In genomic region chr4:189088783-189089182, GRCh38 we compare ENCODE assay signal across 21 cellular contexts.
DNase-seq lines count a peak whose midpoint lies in the region; ATAC-seq, FAIRE-seq and TF ChIP-seq lines count a peak whose summit lies in the region.
"Had no signal": no experiment of that assay in that cellular context is flagged by ENCODE, and none has a peak within 500 bp of the region (broad histone marks: within the 10 kb centered on the region; RNA-seq: fewer than 3 reads in every experiment).

No MANE protein-coding gene starts in this region.

- H2AFZ ChIP-seq in GM23248 = no peak overlapping the region
- peak overlapping the region; percentile 49; the same call in 1 of the 2 replicates for H2AFZ ChIP-seq in H1 (ENCODE audit: low read length)

- no peak overlapping the region for H3K4ac ChIP-seq in H1 (replicated peaks; ENCODE audit: insufficient read length, low read depth, low read length)

- H2BK12ac ChIP-seq in H1 (ENCODE audit: low read depth, low read length) = no peak overlapping the region; the same call in 1 of the 2 replicates

- TF ChIP-seq EP300 in H1 (IDR thresholded peaks at IDR 0.05; ENCODE audit: borderline replicate concordance in 1 of 2, low read depth in 2 of 2, low read length in 2 of 2) = no peak

- WGBS in GM23248 (ENCODE audit: low coverage in 1 of 2, low lambda C conversion rate in 2 of 2, missing lambda C conversion rate in 2 of 2), 2 experiments = 4 to 17% methylated on average over 5 of the region's 5 CpGs
- WGBS in H1 (ENCODE audit: extremely low coverage in 1 of 2, insufficient coverage in 1 of 2, insufficient read length in 1 of 2, insufficient replicate concordance in 2 of 2, low coverage in 1 of 2, low lambda C conversion rate in 2 of 2, missing lambda C conversion rate in 1 of 2), 2 experiments = 97% methylated on average over 5 of the region's 5 CpGs; no CpG with 5 or more reads in 1 of the 2 experiments

- H2AK5ac ChIP-seq in H1 (ENCODE audit: low read depth, low read length) = no peak overlapping the region

- intact Hi-C loops in A673 (cut with micrococcal nuclease; ENCODE audit: unreplicated experiment) = no loop called here
- intact Hi-C loops in ascending aorta (cut with DNase I) = no loop called here

- FAIRE-seq in H1 (lab: Jason Lieb, UNC) = no peak
- FAIRE-seq: GM12878, urothelium cell line had no signal

- no peak for TF ChIP-seq CTCF in AG04450 (IDR thresholded peaks at IDR 0.05; ENCODE audit: low read depth, low read length)
- TF ChIP-seq CTCF in H1 (IDR thresholded peaks at IDR 0.05; ENCODE audit: control extremely low read depth in 1 of 3, insufficient read depth in 1 of 3, low read depth in 1 of 3, low read length in 3 of 3) = no peak
- no peak for TF ChIP-seq CTCF in A673 (conservative IDR thresholded peaks at IDR 0.05; ENCODE audit: low read depth, low read length)
- no peak for TF ChIP-seq CTCF in ascending aorta (IDR thresholded peaks at IDR 0.05)

- H3K4me2 ChIP-seq in GM23248 (ENCODE audit: unreplicated experiment) = no peak overlapping the region
- no peak overlapping the region for H3K4me2 ChIP-seq in H1 (ENCODE audit: insufficient read depth in 1 of 2, low read depth in 2 of 2, low read length in 2 of 2)

- H4K20me1 ChIP-seq in GM23248 (ENCODE audit: insufficient read depth) (no peaks in the 10 kb centered on the region), H1 (replicated peaks in 1 of 2; ENCODE audit: control insufficient read depth in 1 of 2, insufficient read depth in 2 of 2, low read length in 2 of 2) (no peaks in the 10 kb centered on the region)

- POLR2A ChIA-PET in AG04450 (lab: Yijun Ruan, JAX) (no interaction called here), H1 (lab: Charles Lee; ENCODE audit: partially characterized antibody) (no interaction called here), A673 (lab: Charles Lee; ENCODE audit: low non-redundant PET) (no interaction called here)

- no peaks in the 10 kb centered on the region for H3K36me3 ChIP-seq in GM23248 (ENCODE audit: low read depth)
- H3K36me3 ChIP-seq in H1 (ENCODE audit: control insufficient read depth in 2 of 4, insufficient read depth in 4 of 4, low read length in 3 of 4) = no peaks in the 10 kb centered on the region
- H3K36me3 ChIP-seq in A673 (ENCODE audit: insufficient read depth, low read length, poor library complexity, severe bottlenecking) = no peaks in the 10 kb centered on the region
- H3K36me3 ChIP-seq in ascending aorta = no peaks in the 10 kb centered on the region
- H3K36me3 ChIP-seq: gastroesophageal sphincter, sigmoid colon had no signal

- H3K4me1 ChIP-seq in GM23248 (ENCODE audit: insufficient read depth) = no peaks in the 10 kb centered on the region
- peaks cover 0 to 2% (median 0%) of the 10 kb centered on the region in 4 experiments; a peak in 1 of 7 replicates for H3K4me1 ChIP-seq in H1 (replicated peaks in 1 of 4; ENCODE audit: control insufficient read depth in 3 of 4, insufficient read depth in 4 of 4, low read length in 3 of 4)
- H3K4me1 ChIP-seq in A673 (ENCODE audit: insufficient read depth, low read length, poor library complexity, severe bottlenecking) = no peaks in the 10 kb centered on the region
- H3K4me1 ChIP-seq in ascending aorta = no peaks in the 10 kb centered on the region
- H3K4me1 ChIP-seq: gastroesophageal sphincter, sigmoid colon had no signal

- H3K18ac ChIP-seq in H1 (ENCODE audit: extremely low read depth, low read length) = no peak overlapping the region

- no peaks in the 10 kb centered on the region for H3K9me3 ChIP-seq in AG04450 (ENCODE audit: control insufficient read depth, insufficient read depth, low read length)
- no peaks in the 10 kb centered on the region for H3K9me3 ChIP-seq in GM23248 (ENCODE audit: low read depth)
- no peaks in the 10 kb centered on the region for H3K9me3 ChIP-seq in H1 (ENCODE audit: insufficient read depth in 2 of 2, low read depth in 1 of 2, low read length in 1 of 2)
- no peaks in the 10 kb centered on the region for H3K9me3 ChIP-seq in A673 (ENCODE audit: low read depth, low read length, poor library complexity, severe bottlenecking)
- H3K9me3 ChIP-seq in ascending aorta = no peaks in the 10 kb centered on the region
- H3K9me3 ChIP-seq: gastroesophageal sphincter, sigmoid colon had no signal

- no peaks in the 10 kb centered on the region for H3K23me2 ChIP-seq in H1 (ENCODE audit: low read depth, low read length)

- TF ChIP-seq RAD21 in H1 (IDR thresholded peaks at IDR 0.05 in 1 of 2, conservative IDR thresholded peaks at IDR 0.05 in 1 of 2; ENCODE audit: low read depth in 2 of 2, low read length in 2 of 2) = no peak

- H4K91ac ChIP-seq in H1 (replicated peaks; ENCODE audit: insufficient read length, low read length) = no peak overlapping the region

- no peaks in the 10 kb centered on the region for H3K79me1 ChIP-seq in H1 (ENCODE audit: low read depth, low read length)

- in situ Hi-C loops in GM23248 (cut with MboI) = no loop called here

- ATAC-seq in HG02798 (IDR thresholded peaks at IDR 0.05; ENCODE audit: poor library complexity, unreplicated experiment) = no peak
- ATAC-seq: gastroesophageal sphincter, GM12878 had no signal

- no peak for TF ChIP-seq POLR2A in H1 (IDR thresholded peaks at IDR 0.05; ENCODE audit: control extremely low read depth in 1 of 2, low read depth in 2 of 2, low read length in 2 of 2)

- H2BK5ac ChIP-seq in H1 (ENCODE audit: low read depth, low read length) = no peak overlapping the region

- H3K23ac ChIP-seq in H1 (ENCODE audit: insufficient read length) = no peak overlapping the region

- H3K27ac ChIP-seq in AG04450 (ENCODE audit: low read depth, low read length) (no peak overlapping the region), GM23248 (no peak overlapping the region), H1 (ENCODE audit: low read depth, low read length) (no peak overlapping the region), A673 (ENCODE audit: low read depth, low read length, poor library complexity, severe bottlenecking) (no peak overlapping the region), ascending aorta (no peak overlapping the region)
- H3K27ac ChIP-seq: C4-2B, gastroesophageal sphincter, sigmoid colon had no signal

- H3K56ac ChIP-seq in H1 (replicated peaks; ENCODE audit: insufficient read length, low read depth, low read length) = no peak overlapping the region

- no peak overlapping the region for H3K14ac ChIP-seq in H1 (ENCODE audit: insufficient read length)

- H4K5ac ChIP-seq in H1 (ENCODE audit: insufficient read length, low read depth, low read length) = no peak overlapping the region

- H2BK15ac ChIP-seq in H1 (ENCODE audit: low read length) = no peak overlapping the region

- H4K8ac ChIP-seq in H1 (ENCODE audit: extremely low read depth, insufficient read depth, low read length) = no peak overlapping the region

- DNase-seq in AG04450 (ENCODE audit: low read depth, low spot score) (peak; percentile 36), GM23248 (peak; percentile 8), NCI-H345 treated with DMSO at 0.1 percent for 48 hours (lab: John Stamatoyannopoulos, UW; ENCODE audit: unreplicated experiment) (peak; percentile 22), H1 (ENCODE audit: low read depth in 1 of 2, low spot score in 2 of 2) (no peak), A673 (ENCODE audit: low spot score) (no peak), ascending aorta (ENCODE audit: low spot score in 2 of 2) (no peak), UCSD-AML1 (lab: John Stamatoyannopoulos, UW; ENCODE audit: unreplicated experiment) (no peak)
- DNase-seq: ACHN; activated CD4-positive, alpha-beta T cell treated with anti-CD3 and anti-CD28 coated beads, Interleukin-2, amount 10 ng/mL, durations not matched to agents 7 days and 5 days; cerebellar nuclear complex; HCEC 1CT; Kasumi-1; mammary epithelial cell; NCI-H1105 treated with DMSO at 0.1 percent for 48 hours; Right ventricle myocardium superior; sigmoid colon had no signal

- CTCF ChIA-PET in AG04450 (lab: Charles Lee) (interaction anchor here (0.6 to 1.5 kb wide), 2 partner anchors 24 to 130 kb away, joined by 3 read pairs; no protein-coding TSS in a partner anchor), H1 (lab: Charles Lee; ENCODE audit: partially characterized antibody) (interaction anchor here (0.9 to 3.5 kb wide), 10 partner anchors 8 to 308 kb away, joined by 3 to 25 read pairs (median 6); no protein-coding TSS in a partner anchor), A673 (lab: Charles Lee) (no interaction called here)

- no peaks in the 10 kb centered on the region for H3K79me2 ChIP-seq in GM23248 (ENCODE audit: insufficient read depth)
- no peaks in the 10 kb centered on the region for H3K79me2 ChIP-seq in H1 (ENCODE audit: control insufficient read depth in 1 of 2, insufficient read depth in 2 of 2, low read length in 2 of 2)

- no TSS peak for BruUV-seq in A673 (replicated peaks; lab: Mats Ljungman, UMichigan)

- H2BK20ac ChIP-seq in H1 (ENCODE audit: low read length) = no peak overlapping the region

- H2BK120ac ChIP-seq in H1 (replicated peaks; ENCODE audit: low read depth, low read length) = no peak overlapping the region

- H3K27me3 ChIP-seq in AG04450 (ENCODE audit: control insufficient read depth, insufficient read depth, low read length) (no peaks in the 10 kb centered on the region), GM23248 (replicated peaks; ENCODE audit: insufficient read depth) (no peaks in the 10 kb centered on the region), H1 (replicated peaks in 1 of 4; ENCODE audit: control insufficient read depth in 3 of 4, extremely low read depth in 1 of 4, insufficient read depth in 3 of 4, low read length in 3 of 4) (no peaks in the 10 kb centered on the region), A673 (replicated peaks; ENCODE audit: insufficient read depth, low read depth, low read length, poor library complexity) (no peaks in the 10 kb centered on the region), ascending aorta (no peaks in the 10 kb centered on the region)
- H3K27me3 ChIP-seq: gastroesophageal sphincter, sigmoid colon had no signal

- H3K9ac ChIP-seq in GM23248 (no peak overlapping the region), H1 (replicated peaks in 1 of 4; ENCODE audit: extremely low read depth in 1 of 4, low read depth in 3 of 4, low read length in 3 of 4) (no peak overlapping the region)

- H3K4me3 ChIP-seq in AG04450 (ENCODE audit: low read depth, low read length) (no peak overlapping the region), GM23248 (no peak overlapping the region), H1 (ENCODE audit: extremely low read depth in 1 of 4, insufficient read depth in 2 of 4, low read depth in 3 of 4, low read length in 4 of 4) (no peak overlapping the region), A673 (ENCODE audit: low read depth, low read length, poor library complexity, severe bottlenecking) (no peak overlapping the region), ascending aorta (no peak overlapping the region)
- H3K4me3 ChIP-seq: gastroesophageal sphincter, GM12878, sigmoid colon had no signal

- H3F3A ChIP-seq in GM23248 (ENCODE audit: insufficient read depth) = no peaks in the 10 kb centered on the region

- no peaks in the 10 kb centered on the region for H3K9me2 ChIP-seq in GM23248 (ENCODE audit: insufficient read depth)

TF ChIP-seq in H1, 55 proteins besides CTCF, POLR2A, EP300 and RAD21 (continues in another document):
- TF ChIP-seq GTF2F1 (IDR thresholded peaks at IDR 0.05; ENCODE audit: borderline replicate concordance, low read depth, low read length) (no peak), BACH1 (IDR thresholded peaks at IDR 0.05; ENCODE audit: low read length) (no peak)

Comparison
In these comparisons a context has a peak if more than half of its experiments do, and no peak if none do; other contexts are left out.
1. DNase-seq: peak in AG04450 (single experiment), GM23248 (single experiment) and NCI-H345 treated with DMSO at 0.1 percent for 48 hours (single experiment); none in H1 (0 of 2), A673 (single experiment), ascending aorta (0 of 2) and UCSD-AML1 (single experiment).